1 cellular context compared by ENCODE assay signal in the genomic region with DNA sequence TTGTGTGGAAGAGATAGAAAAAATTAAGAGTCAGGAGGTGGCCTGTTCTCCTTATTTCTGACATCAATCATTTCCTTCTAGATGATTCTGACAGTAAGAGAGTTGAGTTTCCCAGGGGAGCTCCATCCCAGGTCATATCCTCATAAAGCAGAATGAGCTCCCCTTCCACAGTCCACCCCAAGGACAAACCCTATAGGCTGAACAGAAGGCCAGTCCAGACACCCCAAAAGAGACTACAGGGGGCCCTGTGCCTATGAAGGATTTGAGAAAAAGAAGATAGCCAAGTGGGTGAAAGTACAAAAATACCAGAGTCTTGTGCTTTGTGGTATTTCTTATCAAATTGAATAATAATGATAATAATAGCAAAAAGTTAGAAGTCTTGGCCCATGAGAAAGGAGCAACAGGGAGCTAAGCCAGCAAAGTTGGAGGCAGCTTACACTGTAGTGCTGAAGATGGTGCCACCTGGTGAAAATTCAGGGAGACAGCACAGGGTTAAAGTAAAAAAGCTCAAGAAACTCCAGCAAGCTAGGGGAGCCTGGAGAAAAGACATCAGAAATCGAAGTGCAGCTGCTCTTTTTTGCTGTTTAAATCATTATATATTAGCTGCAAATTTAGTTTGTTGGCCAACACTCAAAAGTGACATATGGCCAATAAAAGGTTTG.
TF ChIP-seq lines count a peak whose summit lies in the region.

No MANE protein-coding gene starts in this region.

TF ChIP-seq in WTC11, 78 proteins besides CTCF, POLR2A, EP300 and RAD21 (continued from another document):
- TF ChIP-seq FOXK1 (CRISPR knock-in tag; IDR thresholded peaks at IDR 0.05) (no peak), SP1 (CRISPR knock-in tag; conservative IDR thresholded peaks at IDR 0.05) (no peak)
- TF ChIP-seq, protein P1, sequence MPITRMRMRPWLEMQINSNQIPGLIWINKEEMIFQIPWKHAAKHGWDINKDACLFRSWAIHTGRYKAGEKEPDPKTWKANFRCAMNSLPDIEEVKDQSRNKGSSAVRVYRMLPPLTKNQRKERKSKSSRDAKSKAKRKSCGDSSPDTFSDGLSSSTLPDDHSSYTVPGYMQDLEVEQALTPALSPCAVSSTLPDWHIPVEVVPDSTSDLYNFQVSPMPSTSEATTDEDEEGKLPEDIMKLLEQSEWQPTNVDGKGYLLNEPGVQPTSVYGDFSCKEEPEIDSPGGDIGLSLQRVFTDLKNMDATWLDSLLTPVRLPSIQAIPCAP (CRISPR knock-in tag; IDR thresholded peaks at IDR 0.05), result no peak
- TF ChIP-seq, protein P2, sequence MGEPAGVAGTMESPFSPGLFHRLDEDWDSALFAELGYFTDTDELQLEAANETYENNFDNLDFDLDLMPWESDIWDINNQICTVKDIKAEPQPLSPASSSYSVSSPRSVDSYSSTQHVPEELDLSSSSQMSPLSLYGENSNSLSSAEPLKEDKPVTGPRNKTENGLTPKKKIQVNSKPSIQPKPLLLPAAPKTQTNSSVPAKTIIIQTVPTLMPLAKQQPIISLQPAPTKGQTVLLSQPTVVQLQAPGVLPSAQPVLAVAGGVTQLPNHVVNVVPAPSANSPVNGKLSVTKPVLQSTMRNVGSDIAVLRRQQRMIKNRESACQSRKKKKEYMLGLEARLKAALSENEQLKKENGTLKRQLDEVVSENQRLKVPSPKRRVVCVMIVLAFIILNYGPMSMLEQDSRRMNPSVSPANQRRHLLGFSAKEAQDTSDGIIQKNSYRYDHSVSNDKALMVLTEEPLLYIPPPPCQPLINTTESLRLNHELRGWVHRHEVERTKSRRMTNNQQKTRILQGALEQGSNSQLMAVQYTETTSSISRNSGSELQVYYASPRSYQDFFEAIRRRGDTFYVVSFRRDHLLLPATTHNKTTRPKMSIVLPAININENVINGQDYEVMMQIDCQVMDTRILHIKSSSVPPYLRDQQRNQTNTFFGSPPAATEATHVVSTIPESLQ (CRISPR knock-in tag; IDR thresholded peaks at IDR 0.05), result no peak
